ENCODE assay signal across 25 cellular contexts in the genomic region with DNA sequence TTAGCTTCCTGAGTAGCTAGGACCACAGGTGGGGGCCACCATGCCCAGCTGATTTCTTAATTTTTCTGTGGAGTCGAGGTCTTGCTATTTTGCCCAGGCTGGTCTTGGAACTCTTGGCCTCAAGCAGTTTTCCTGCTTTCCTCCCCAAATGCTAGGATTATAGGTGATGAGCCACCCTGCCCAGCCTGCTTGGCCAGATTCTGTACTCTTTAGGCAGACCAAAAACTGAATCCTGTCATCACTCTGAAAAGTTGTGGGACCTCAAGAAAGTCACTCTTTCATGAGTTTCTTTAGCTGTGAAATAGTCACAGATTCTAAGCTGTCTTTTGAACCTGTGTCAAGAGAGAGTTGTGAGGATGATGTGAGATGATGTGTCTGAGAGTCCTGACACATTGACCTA.
"Had no signal": no experiment of that assay in that cellular context is flagged by ENCODE, and none has a peak within 500 bp of the region (broad histone marks: within the 10 kb centered on the region; RNA-seq: fewer than 3 reads in every experiment).

No MANE protein-coding gene starts in this region.

- H3K9ac ChIP-seq: KMS-11 had no signal

- H3K36me3 ChIP-seq: MG63 had no signal

- H3K9me3 ChIP-seq: MG63 had no signal

- H3K27ac ChIP-seq: KMS-11 had no signal

- H3K4me3 ChIP-seq: MG63 had no signal

- DNase-seq: Karpas-422, MG63, MM.1S, MV-4-11, NCI-H1092, NCI-H1092 treated with DMSO at 0.1 percent for 48 hours, NCI-H1105 treated with DMSO at 0.1 percent for 48 hours, NCI-H1417 treated with DMSO at 0.1 percent for 48 hours, NCI-H1436, NCI-H1436 treated with DMSO at 0.1 percent for 48 hours, NCI-H1694, NCI-H187, NCI-H187 treated with DMSO at 0.1 percent for 48 hours, NCI-H1930, NCI-H2029, NCI-H2029 treated with DMSO at 0.1 percent for 48 hours, NCI-H2081 treated with DMSO at 0.1 percent for 48 hours, NCI-H2107, NCI-H2171, NCI-H226, NCI-H446, NCI-H446 treated with DMSO at 0.1 percent for 48 hours, NCI-H510A, NCI-H510A treated with DMSO at 0.1 percent for 48 hours had no signal

- H3K27me3 ChIP-seq: MG63 had no signal
